ENCODE assay signal across 19 cellular contexts in the genomic region with DNA sequence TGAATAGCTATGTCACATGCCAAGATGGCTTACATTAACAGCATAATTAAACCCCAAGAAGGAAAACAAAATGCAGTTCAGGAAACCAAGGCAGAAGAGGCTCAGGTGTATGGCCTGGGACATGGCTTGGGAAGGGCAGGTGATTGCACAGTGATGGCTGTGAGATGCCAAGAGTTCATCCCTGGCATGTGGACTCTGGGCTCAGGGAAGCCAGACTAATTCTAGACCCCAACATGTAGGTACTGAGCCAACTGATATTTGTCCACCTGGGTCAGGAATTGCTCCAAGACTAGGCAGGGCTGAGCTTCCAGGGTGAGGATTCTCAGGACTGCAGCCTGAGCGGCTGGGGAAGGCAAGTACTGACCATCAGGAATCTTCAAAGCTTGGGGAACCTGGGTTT.
DNase-seq lines count a peak whose midpoint lies in the region; ATAC-seq and TF ChIP-seq lines count a peak whose summit lies in the region.
"Had no signal": no experiment of that assay in that cellular context is flagged by ENCODE, and none has a peak within 500 bp of the region (broad histone marks: within the 10 kb centered on the region; RNA-seq: fewer than 3 reads in every experiment).

No MANE protein-coding gene starts in this region.

- H2AFZ ChIP-seq in mammary epithelial cell (ENCODE audit: low read depth, low read length), result no peak overlapping the region

- H3K4me3 ChIP-seq in mammary epithelial cell (replicated peaks in 1 of 3; ENCODE audit: insufficient read depth in 1 of 3, low read depth in 2 of 3, low read length in 3 of 3), result no peak overlapping the region
- no peak overlapping the region for H3K4me3 ChIP-seq in gastroesophageal sphincter
- no peak overlapping the region for H3K4me3 ChIP-seq in right lobe of liver
- H3K4me3 ChIP-seq: A549; BLaER1 treated with 17β-estradiol and CSF1 and Interleukin-3, amounts not matched to agents 10 nM and 100 nM had no signal

- peak overlapping the region; percentile 41 for H3K27ac Mint-ChIP-seq in MCF 10A (ENCODE audit: low read depth, unreplicated experiment)
- H3K27ac Mint-ChIP-seq in dendritic cell treated with granulocyte-macrophage colony-stimulating factor and Interleukin-4, amounts not matched to agents 40 ng/mL and 50 ng/mL, for 4 days, result peak overlapping the region; percentile 42
- H3K27ac Mint-ChIP-seq: B cell; CD4-positive, alpha-beta T cell; CD8-positive, alpha-beta T cell had no signal

- POLR2A ChIA-PET in MCF 10A (lab: Yijun Ruan, JAX), result interaction anchor here (0.9 to 1.1 kb wide), 3 partner anchors 43 to 228 kb away, joined by 3 to 4 read pairs (median 4); no protein-coding TSS in a partner anchor

- no peak for DNase-seq in MCF 10A (ENCODE audit: unreplicated experiment)
- no peak for DNase-seq in mammary epithelial cell
- peak in 2 of 3 donors; percentile 63 to 74 for DNase-seq in right lobe of liver
- DNase-seq in omental fat pad (ENCODE audit: low spot score), result no peak
- DNase-seq in stimulated activated CD4-positive, alpha-beta T cell treated with anti-CD3 and anti-CD28 coated beads, Interleukin-12 subunit alpha, Interleukin-12 subunit beta, amount 100 ng/mL, for 4 hours, result no peak
- DNase-seq: AML-193; Caco-2; Calu3; CD4-positive, alpha-beta T cell; CD8-positive, alpha-beta T cell; GF-D8 had no signal

- H3K79me2 ChIP-seq in mammary epithelial cell (ENCODE audit: insufficient read depth, low read length), result no peaks in the 10 kb centered on the region

- H3K4me1 ChIP-seq in mammary epithelial cell (ENCODE audit: insufficient read depth, low read length), result peaks cover 8% of the 10 kb centered on the region
- peaks cover 7 to 51% (median 13%) of the 10 kb centered on the region in 3 donors for H3K4me1 ChIP-seq in gastroesophageal sphincter
- H3K4me1 ChIP-seq in right lobe of liver, result peaks cover 0 to 27% (median 4%) of the 10 kb centered on the region in 4 donors
- H3K4me1 ChIP-seq: A549, Caco-2 had no signal

- TF ChIP-seq EP300 in gastroesophageal sphincter (IDR thresholded peaks at IDR 0.05), result no peak

- H3K9me3 ChIP-seq in mammary epithelial cell (replicated peaks; ENCODE audit: insufficient read depth, low read length), result no peaks in the 10 kb centered on the region
- no peaks in the 10 kb centered on the region for H3K9me3 ChIP-seq in gastroesophageal sphincter
- H3K9me3 ChIP-seq in right lobe of liver, result no peaks in the 10 kb centered on the region
- H3K9me3 ChIP-seq: A549 had no signal

- TF ChIP-seq CTCF in MCF 10A (IDR thresholded peaks at IDR 0.05; ENCODE audit: unreplicated experiment) (no peak), mammary epithelial cell (conservative IDR thresholded peaks at IDR 0.05 in 1 of 2, IDR thresholded peaks at IDR 0.05 in 1 of 2; ENCODE audit: extremely low read depth in 1 of 2, insufficient read depth in 1 of 2, low read depth in 1 of 2, low read length in 2 of 2) (no peak), gastroesophageal sphincter (IDR thresholded peaks at IDR 0.05) (no peak), right lobe of liver (IDR thresholded peaks at IDR 0.05) (no peak), omental fat pad (IDR thresholded peaks at IDR 0.05) (no peak)

- no peaks in the 10 kb centered on the region for H4K20me1 ChIP-seq in mammary epithelial cell (ENCODE audit: insufficient read depth, low read length)
- H4K20me1 ChIP-seq: BLaER1 treated with 17β-estradiol and CSF1 and Interleukin-3, amounts not matched to agents 10 nM and 100 nM had no signal

- CTCF ChIA-PET in MCF 10A (lab: Yijun Ruan, JAX), result no interaction called here
- CTCF ChIA-PET in mammary epithelial cell (lab: Charles Lee; ENCODE audit: low non-redundant PET), result no interaction called here

- ATAC-seq in gastroesophageal sphincter (no peak), right lobe of liver (peak in 2 of 4 donors; percentile 31 to 60), omental fat pad (ENCODE audit: low FRiP score) (no peak), HG03135 (IDR thresholded peaks at IDR 0.05; ENCODE audit: unreplicated experiment) (no peak)
- ATAC-seq: A549; CD8-positive, alpha-beta T cell had no signal

- H3K27ac ChIP-seq in mammary epithelial cell (ENCODE audit: insufficient read depth, low read depth, low read length) (no peak overlapping the region), gastroesophageal sphincter (peak overlapping the region; percentile 18 to 83 (median 56)), right lobe of liver (peak overlapping the region in 2 of 3 donors; percentile 85 to 88)
- H3K27ac ChIP-seq: 22Rv1; A549; BLaER1 treated with 17β-estradiol and CSF1 and Interleukin-3, amounts not matched to agents 10 nM and 100 nM; C4-2B had no signal

- peaks cover 32% of the 10 kb centered on the region for H3K4me1 Mint-ChIP-seq in MCF 10A (ENCODE audit: insufficient read depth, unreplicated experiment)
- H3K4me1 Mint-ChIP-seq in dendritic cell treated with granulocyte-macrophage colony-stimulating factor and Interleukin-4, amounts not matched to agents 40 ng/mL and 50 ng/mL, for 4 days (ENCODE audit: low read depth), result peaks cover 20% of the 10 kb centered on the region
- H3K4me1 Mint-ChIP-seq: B cell had no signal

- TF ChIP-seq POLR2A in gastroesophageal sphincter (IDR thresholded peaks at IDR 0.05), result no peak
- no peak for TF ChIP-seq POLR2A in right lobe of liver (IDR thresholded peaks at IDR 0.05)

- no peak overlapping the region for H3K4me3 Mint-ChIP-seq in MCF 10A (ENCODE audit: unreplicated experiment)
- no peak overlapping the region for H3K4me3 Mint-ChIP-seq in dendritic cell treated with granulocyte-macrophage colony-stimulating factor and Interleukin-4, amounts not matched to agents 40 ng/mL and 50 ng/mL, for 4 days
- H3K4me3 Mint-ChIP-seq: B cell; CD4-positive, alpha-beta T cell; CD8-positive, alpha-beta T cell had no signal

- 75% methylated on average over 1 of the region's 1 CpG for WGBS in mammary epithelial cell (ENCODE audit: low coverage, missing lambda C conversion rate)
- WGBS in gastroesophageal sphincter (ENCODE audit: low coverage in 1 of 2), 2 donors, result 100% methylated on average over 1 of the region's 1 CpG
- WGBS in right lobe of liver (ENCODE audit: insufficient coverage, low coverage, low lambda C conversion rate, missing lambda C conversion rate), result 75% methylated on average over 1 of the region's 1 CpG

- H3K9ac ChIP-seq in mammary epithelial cell (ENCODE audit: insufficient read depth, low read length), result no peak overlapping the region
- H3K9ac ChIP-seq: BLaER1 treated with 17β-estradiol and CSF1 and Interleukin-3, amounts not matched to agents 10 nM and 100 nM had no signal

- in situ Hi-C loops in mammary epithelial cell (cut with MboI; ENCODE audit: low sequenced_read_pairs in 2 of 2), result no loop called here

- peaks cover 7% of the 10 kb centered on the region for H3K36me3 Mint-ChIP-seq in MCF 10A (ENCODE audit: insufficient read depth, unreplicated experiment)
- H3K36me3 Mint-ChIP-seq in dendritic cell treated with granulocyte-macrophage colony-stimulating factor and Interleukin-4, amounts not matched to agents 40 ng/mL and 50 ng/mL, for 4 days (ENCODE audit: low read depth), result no peaks in the 10 kb centered on the region
- H3K36me3 Mint-ChIP-seq: CD8-positive, alpha-beta T cell had no signal

- dilution Hi-C loops in mammary epithelial cell (cut with HindIII; ENCODE audit: low sequenced_read_pairs), result loop anchor here (5.0 kb wide), 1 partner anchor 40 kb away; no protein-coding TSS in a partner anchor

- peaks cover 2% of the 10 kb centered on the region for H3K9me3 Mint-ChIP-seq in MCF 10A (ENCODE audit: unreplicated experiment)
- peaks cover 17% of the 10 kb centered on the region for H3K9me3 Mint-ChIP-seq in dendritic cell treated with granulocyte-macrophage colony-stimulating factor and Interleukin-4, amounts not matched to agents 40 ng/mL and 50 ng/mL, for 4 days
- H3K9me3 Mint-ChIP-seq: CD4-positive, alpha-beta T cell; CD8-positive, alpha-beta T cell had no signal

- intact Hi-C loops in MCF 10A (cut with micrococcal nuclease) (loop anchor here (5.0 kb wide), 1 partner anchor 220 kb away; a partner anchor contains a TSS), mammary epithelial cell (cut with micrococcal nuclease) (no loop called here), right lobe of liver (cut with DNase I) (no loop called here)
- intact Hi-C loops in dendritic cell treated with granulocyte-macrophage colony-stimulating factor and Interleukin-4, amounts not matched to agents 40 ng/mL and 50 ng/mL, for 4 days (cut with micrococcal nuclease), result no loop called here

- H3K27me3 Mint-ChIP-seq in MCF 10A (ENCODE audit: insufficient read depth, unreplicated experiment), result no peaks in the 10 kb centered on the region
- H3K27me3 Mint-ChIP-seq in dendritic cell treated with granulocyte-macrophage colony-stimulating factor and Interleukin-4, amounts not matched to agents 40 ng/mL and 50 ng/mL, for 4 days, result no peaks in the 10 kb centered on the region
- H3K27me3 Mint-ChIP-seq: CD4-positive, alpha-beta T cell had no signal

- no peaks in the 10 kb centered on the region for H3K36me3 ChIP-seq in mammary epithelial cell (ENCODE audit: insufficient read depth, low read length)
- no peaks in the 10 kb centered on the region for H3K36me3 ChIP-seq in gastroesophageal sphincter
- no peaks in the 10 kb centered on the region for H3K36me3 ChIP-seq in right lobe of liver
- H3K36me3 ChIP-seq: BLaER1 treated with 17β-estradiol and CSF1 and Interleukin-3, amounts not matched to agents 10 nM and 100 nM had no signal

- H3K4me2 ChIP-seq in mammary epithelial cell (ENCODE audit: insufficient read depth, low read depth, low read length), result no peak overlapping the region
- H3K4me2 ChIP-seq: A549; BLaER1 treated with 17β-estradiol and CSF1 and Interleukin-3, amounts not matched to agents 10 nM and 100 nM had no signal

- BruUV-seq in MCF 10A (replicated peaks; lab: Mats Ljungman, UMichigan) (no TSS peak), mammary epithelial cell (replicated peaks; lab: Mats Ljungman, UMichigan) (no TSS peak)

- H3K27me3 ChIP-seq in mammary epithelial cell (ENCODE audit: insufficient read depth, low read length), result no peaks in the 10 kb centered on the region
- no peaks in the 10 kb centered on the region for H3K27me3 ChIP-seq in gastroesophageal sphincter
- no peaks in the 10 kb centered on the region for H3K27me3 ChIP-seq in right lobe of liver
- H3K27me3 ChIP-seq: BLaER1 treated with 17β-estradiol and CSF1 and Interleukin-3, amounts not matched to agents 10 nM and 100 nM had no signal

Comparison
In these comparisons a context has a peak if more than half of its experiments do, and no peak if none do; other contexts are left out.
1. DNase-seq: peak in right lobe of liver (2 of 3); none in MCF 10A (single experiment), mammary epithelial cell (single experiment), omental fat pad (single experiment) and stimulated activated CD4-positive, alpha-beta T cell treated with anti-CD3 and anti-CD28 coated beads, Interleukin-12 subunit alpha, Interleukin-12 subunit beta, amount 100 ng/mL, for 4 hours (single experiment).